In genomic region chr2:175366814-175367213, GRCh38 we compare ENCODE assay signal across 1 cellular context.
TF ChIP-seq lines count a peak whose summit lies in the region.

No MANE protein-coding gene starts in this region.

TF ChIP-seq in HEK293, 187 proteins besides CTCF, POLR2A, EP300 and RAD21 (continued from another document):
- no peak for TF ChIP-seq ZNF488 (tag by site-specific recombination; IDR thresholded peaks at IDR 0.05)
- TF ChIP-seq ZNF239 (tag by site-specific recombination; IDR thresholded peaks at IDR 0.05): no peak
- TF ChIP-seq ATF2 (tag by site-specific recombination; IDR thresholded peaks at IDR 0.05; ENCODE audit: low read depth): peak; percentile 96
- TF ChIP-seq ZNF707 (tag by site-specific recombination; IDR thresholded peaks at IDR 0.05): no peak
- TF ChIP-seq WT1 (tag by site-specific recombination; IDR thresholded peaks at IDR 0.05): no peak
- TF ChIP-seq ZNF169 (tag by site-specific recombination; IDR thresholded peaks at IDR 0.05): no peak
- no peak for TF ChIP-seq ZNF354C (tag by site-specific recombination; IDR thresholded peaks at IDR 0.05; ENCODE audit: borderline replicate concordance, low read depth)
- TF ChIP-seq YY2 (tag by site-specific recombination; IDR thresholded peaks at IDR 0.05): no peak
- TF ChIP-seq ZNF654 (tag by site-specific recombination; IDR thresholded peaks at IDR 0.05; ENCODE audit: low read depth): peak; percentile 78
- TF ChIP-seq ZNF311 (tag by site-specific recombination; IDR thresholded peaks at IDR 0.05; ENCODE audit: borderline replicate concordance): no peak
- no peak for TF ChIP-seq ZNF560 (tag by site-specific recombination; IDR thresholded peaks at IDR 0.05; ENCODE audit: borderline replicate concordance)
- TF ChIP-seq ZNF2 (tag by site-specific recombination; IDR thresholded peaks at IDR 0.05): peak; percentile 51; the same call in 1 of the 2 replicates
- TF ChIP-seq SALL2 (tag by site-specific recombination; IDR thresholded peaks at IDR 0.05; ENCODE audit: borderline replicate concordance): no peak
- no peak for TF ChIP-seq ZNF10 (tag by site-specific recombination; IDR thresholded peaks at IDR 0.05)
- no peak for TF ChIP-seq ZNF747 (tag by site-specific recombination; IDR thresholded peaks at IDR 0.05)
- TF ChIP-seq ZNF449 (tag by site-specific recombination; IDR thresholded peaks at IDR 0.05): no peak
- no peak for TF ChIP-seq SETDB1 (IDR thresholded peaks at IDR 0.05; ENCODE audit: insufficient read length, low read length)
- no peak for TF ChIP-seq ZNF473 (tag by site-specific recombination; IDR thresholded peaks at IDR 0.05)
- TF ChIP-seq ZNF692 (tag by site-specific recombination; IDR thresholded peaks at IDR 0.05): no peak
- no peak for TF ChIP-seq ZNF701 (tag by site-specific recombination; IDR thresholded peaks at IDR 0.05)
- no peak for TF ChIP-seq HIC1 (tag by site-specific recombination; IDR thresholded peaks at IDR 0.05)
- 0 out of 2 replicates have a peak, but pooled peaks have one; percentile 37 for TF ChIP-seq ZBTB21 (tag by site-specific recombination; IDR thresholded peaks at IDR 0.05)
- no peak for TF ChIP-seq ZSCAN23 (tag by site-specific recombination; IDR thresholded peaks at IDR 0.05)
- TF ChIP-seq OSR2 (tag by site-specific recombination; IDR thresholded peaks at IDR 0.05): no peak
- no peak for TF ChIP-seq ZBTB1 (tag by site-specific recombination; IDR thresholded peaks at IDR 0.05)
- TF ChIP-seq REST (tag by site-specific recombination; IDR thresholded peaks at IDR 0.05): no peak
- TF ChIP-seq BCL11B (tag by site-specific recombination; IDR thresholded peaks at IDR 0.05; ENCODE audit: low read depth): no peak
- TF ChIP-seq ZNF140 (tag by site-specific recombination; IDR thresholded peaks at IDR 0.05): no peak
- TF ChIP-seq ZNF549 (tag by site-specific recombination; IDR thresholded peaks at IDR 0.05): no peak
- TF ChIP-seq ZNF621 (tag by site-specific recombination; IDR thresholded peaks at IDR 0.05): no peak
- no peak for TF ChIP-seq ZNF214 (tag by site-specific recombination; IDR thresholded peaks at IDR 0.05; ENCODE audit: borderline replicate concordance)
- TF ChIP-seq ZNF398 (tag by site-specific recombination; IDR thresholded peaks at IDR 0.05): no peak
- peak; percentile 98 for TF ChIP-seq ZNF660 (tag by site-specific recombination; IDR thresholded peaks at IDR 0.05)
